In genomic region chrX:72572248-72573157, GRCh38 we compare ENCODE assay signal across 1 cellular context.
A peak's percentile ranks its signal among the peaks of the same experiment; 100 is the strongest.
TF ChIP-seq lines count a peak whose summit lies in the region.

Gene HDAC8 (minus strand): TSS chrX:72572843. CDS start chrX:72572761, 82 bp downstream.

TF ChIP-seq in HEK293, 187 proteins besides CTCF, POLR2A, EP300 and RAD21 (continued from another document and continues in another):
- TF ChIP-seq, protein P1, sequence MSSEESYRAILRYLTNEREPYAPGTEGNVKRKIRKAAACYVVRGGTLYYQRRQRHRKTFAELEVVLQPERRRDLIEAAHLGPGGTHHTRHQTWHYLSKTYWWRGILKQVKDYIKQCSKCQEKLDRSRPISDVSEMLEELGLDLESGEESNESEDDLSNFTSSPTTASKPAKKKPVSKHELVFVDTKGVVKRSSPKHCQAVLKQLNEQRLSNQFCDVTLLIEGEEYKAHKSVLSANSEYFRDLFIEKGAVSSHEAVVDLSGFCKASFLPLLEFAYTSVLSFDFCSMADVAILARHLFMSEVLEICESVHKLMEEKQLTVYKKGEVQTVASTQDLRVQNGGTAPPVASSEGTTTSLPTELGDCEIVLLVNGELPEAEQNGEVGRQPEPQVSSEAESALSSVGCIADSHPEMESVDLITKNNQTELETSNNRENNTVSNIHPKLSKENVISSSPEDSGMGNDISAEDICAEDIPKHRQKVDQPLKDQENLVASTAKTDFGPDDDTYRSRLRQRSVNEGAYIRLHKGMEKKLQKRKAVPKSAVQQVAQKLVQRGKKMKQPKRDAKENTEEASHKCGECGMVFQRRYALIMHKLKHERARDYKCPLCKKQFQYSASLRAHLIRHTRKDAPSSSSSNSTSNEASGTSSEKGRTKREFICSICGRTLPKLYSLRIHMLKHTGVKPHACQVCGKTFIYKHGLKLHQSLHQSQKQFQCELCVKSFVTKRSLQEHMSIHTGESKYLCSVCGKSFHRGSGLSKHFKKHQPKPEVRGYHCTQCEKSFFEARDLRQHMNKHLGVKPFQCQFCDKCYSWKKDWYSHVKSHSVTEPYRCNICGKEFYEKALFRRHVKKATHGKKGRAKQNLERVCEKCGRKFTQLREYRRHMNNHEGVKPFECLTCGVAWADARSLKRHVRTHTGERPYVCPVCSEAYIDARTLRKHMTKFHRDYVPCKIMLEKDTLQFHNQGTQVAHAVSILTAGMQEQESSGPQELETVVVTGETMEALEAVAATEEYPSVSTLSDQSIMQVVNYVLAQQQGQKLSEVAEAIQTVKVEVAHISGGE (tag by site-specific recombination; conservative IDR thresholded peaks at IDR 0.05; ENCODE audit: low read depth): peak; percentile 100
- TF ChIP-seq ZNF792 (tag by site-specific recombination; IDR thresholded peaks at IDR 0.05) (no peak), ZFP41 (tag by site-specific recombination; IDR thresholded peaks at IDR 0.05; ENCODE audit: borderline replicate concordance) (no peak), PATZ1 (tag by site-specific recombination; IDR thresholded peaks at IDR 0.05) (0 out of 2 replicates have a peak, but pooled peaks have one; percentile 25), ZNF19 (tag by site-specific recombination; IDR thresholded peaks at IDR 0.05; ENCODE audit: low read depth) (no peak), ZNF146 (tag by site-specific recombination; IDR thresholded peaks at IDR 0.05) (0 out of 2 replicates have a peak, but pooled peaks have one; percentile 20), ZBTB1 (tag by site-specific recombination; IDR thresholded peaks at IDR 0.05) (no peak), ZNF830 (tag by site-specific recombination; IDR thresholded peaks at IDR 0.05; ENCODE audit: low read depth) (no peak), ZBTB7A (tag by site-specific recombination; IDR thresholded peaks at IDR 0.05; ENCODE audit: low read depth) (no peak), ZNF266 (tag by site-specific recombination; IDR thresholded peaks at IDR 0.05; ENCODE audit: low read depth) (no peak), ZNF366 (tag by site-specific recombination; conservative IDR thresholded peaks at IDR 0.05) (no peak), ZNF518A (tag by site-specific recombination; conservative IDR thresholded peaks at IDR 0.05; ENCODE audit: low read depth) (no peak; the same call in 1 of the 2 replicates), GFI1B (tag by site-specific recombination; IDR thresholded peaks at IDR 0.05) (no peak), ZNF292 (tag by site-specific recombination; IDR thresholded peaks at IDR 0.05; ENCODE audit: borderline replicate concordance, low read depth) (no peak), ZSCAN5A (tag by site-specific recombination; IDR thresholded peaks at IDR 0.05) (no peak), ZNF707 (tag by site-specific recombination; IDR thresholded peaks at IDR 0.05) (no peak), ZNF791 (tag by site-specific recombination; IDR thresholded peaks at IDR 0.05) (no peak), ZNF148 (tag by site-specific recombination; IDR thresholded peaks at IDR 0.05; ENCODE audit: borderline replicate concordance) (no peak), KLF16 (tag by site-specific recombination; IDR thresholded peaks at IDR 0.05) (peak; percentile 66; the same call in 1 of the 2 replicates), ZNF843 (tag by site-specific recombination; IDR thresholded peaks at IDR 0.05) (no peak), ZNF10 (tag by site-specific recombination; IDR thresholded peaks at IDR 0.05) (0 out of 2 replicates have a peak, but pooled peaks have one; percentile 37), BCL11B (tag by site-specific recombination; IDR thresholded peaks at IDR 0.05; ENCODE audit: low read depth) (no peak), ZNF549 (tag by site-specific recombination; IDR thresholded peaks at IDR 0.05) (no peak), ZNF747 (tag by site-specific recombination; IDR thresholded peaks at IDR 0.05) (no peak), ZBTB17 (tag by site-specific recombination; IDR thresholded peaks at IDR 0.05) (peak; percentile 99), ZNF768 (tag by site-specific recombination; IDR thresholded peaks at IDR 0.05) (no peak), ZNF350 (tag by site-specific recombination; IDR thresholded peaks at IDR 0.05) (peak; percentile 77; the same call in 1 of the 2 replicates), IKZF3 (tag by site-specific recombination; IDR thresholded peaks at IDR 0.05) (no peak), ZNF660 (tag by site-specific recombination; IDR thresholded peaks at IDR 0.05) (peak; percentile 82), ZNF560 (tag by site-specific recombination; IDR thresholded peaks at IDR 0.05; ENCODE audit: borderline replicate concordance) (no peak), REST (tag by site-specific recombination; IDR thresholded peaks at IDR 0.05) (no peak), ZNF473 (tag by site-specific recombination; IDR thresholded peaks at IDR 0.05) (no peak), PRDM6 (tag by site-specific recombination; IDR thresholded peaks at IDR 0.05) (no peak), ZNF776 (tag by site-specific recombination; IDR thresholded peaks at IDR 0.05; ENCODE audit: borderline replicate concordance) (no peak)
- TF ChIP-seq, protein P2, sequence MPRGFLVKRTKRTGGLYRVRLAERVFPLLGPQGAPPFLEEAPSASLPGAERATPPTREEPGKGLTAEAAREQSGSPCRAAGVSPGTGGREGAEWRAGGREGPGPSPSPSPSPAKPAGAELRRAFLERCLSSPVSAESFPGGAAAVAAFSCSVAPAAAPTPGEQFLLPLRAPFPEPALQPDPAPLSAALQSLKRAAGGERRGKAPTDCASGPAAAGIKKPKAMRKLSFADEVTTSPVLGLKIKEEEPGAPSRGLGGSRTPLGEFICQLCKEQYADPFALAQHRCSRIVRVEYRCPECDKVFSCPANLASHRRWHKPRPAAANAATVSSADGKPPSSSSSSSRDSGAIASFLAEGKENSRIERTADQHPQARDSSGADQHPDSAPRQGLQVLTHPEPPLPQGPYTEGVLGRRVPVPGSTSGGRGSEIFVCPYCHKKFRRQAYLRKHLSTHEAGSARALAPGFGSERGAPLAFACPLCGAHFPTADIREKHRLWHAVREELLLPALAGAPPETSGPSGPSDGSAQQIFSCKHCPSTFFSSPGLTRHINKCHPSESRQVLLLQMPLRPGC (tag by site-specific recombination; IDR thresholded peaks at IDR 0.05): peak; percentile 63; the same call in 1 of the 2 replicates
